ENCODE assay signal across 23 cellular contexts in genomic region chr7:100061518-100062193, GRCh38. TPM values are rescaled to one million over a fixed set of nuclear protein-coding genes. Genes with fewer than 3 reads are reported as not detected.
A peak's percentile ranks its signal among the peaks of the same experiment; 100 is the strongest.
DNase-seq lines count a peak whose midpoint lies in the region; ATAC-seq and TF ChIP-seq lines count a peak whose summit lies in the region.
"Had no signal": no experiment of that assay in that cellular context is flagged by ENCODE, and none has a peak within 500 bp of the region (broad histone marks: within the 10 kb centered on the region; RNA-seq: fewer than 3 reads in every experiment).

No MANE protein-coding gene starts in this region.

- peak overlapping the region; percentile 30 for H2AK9ac ChIP-seq in IMR-90 (replicated peaks; ENCODE audit: low read depth, low read length, poor library complexity)

- no peak overlapping the region for H2BK20ac ChIP-seq in IMR-90 (ENCODE audit: low read depth, low read length)

- WGBS in IMR-90 (ENCODE audit: extremely low coverage in 2 of 2, insufficient read length in 1 of 2), 2 experiments = 100% methylated on average over 1 of the region's 11 CpGs; no CpG with 5 or more reads in 1 of the 2 experiments
- no CpG with 5 or more reads among the region's 11 CpGs for WGBS in neuronal stem cell (ENCODE audit: extremely low coverage in 2 of 2, insufficient read length in 2 of 2, insufficient replicate concordance in 1 of 2), 2 donors
- WGBS in esophagus squamous epithelium, 2 donors = 91 to 92% methylated on average over 11 of the region's 11 CpGs

- H3K4me2 ChIP-seq in IMR-90 (ENCODE audit: low read depth, low read length) (no peak overlapping the region), neuronal stem cell (ENCODE audit: insufficient read depth, low read length, poor library complexity, severe bottlenecking) (no peak overlapping the region), PC-3 (ENCODE audit: low read length) (no peak overlapping the region)
- H3K4me2 ChIP-seq: KMS-11, SK-N-SH had no signal

- peaks cover 4 to 5% of the 10 kb centered on the region in 2 experiments; a peak in 2 of 4 replicates for H3K79me1 ChIP-seq in IMR-90 (ENCODE audit: low read depth in 1 of 2, low read length in 2 of 2)
- H3K79me1 ChIP-seq in neuronal stem cell (ENCODE audit: low read depth, low read length) = no peaks in the 10 kb centered on the region

- H2BK15ac ChIP-seq in IMR-90 (ENCODE audit: low read depth, low read length) (no peak overlapping the region), neuronal stem cell (ENCODE audit: low read length) (no peak overlapping the region)

- TF ChIP-seq POLR2A in IMR-90 (IDR thresholded peaks at IDR 0.05; ENCODE audit: low read depth, low read length) (no peak), esophagus squamous epithelium (IDR thresholded peaks at IDR 0.05) (no peak)

- DNase-seq in CMK (ENCODE audit: low read depth) (peak; percentile 55), IMR-90 (no peak), neuronal stem cell (ENCODE audit: low spot score) (no peak), PC-3 (no peak), esophagus squamous epithelium (lab: John Stamatoyannopoulos, UW) (no peak)
- DNase-seq in central memory CD8-positive, alpha-beta T cell (ENCODE audit: low spot score in 2 of 2) = no peak
- no peak for DNase-seq in activated CD8-positive, alpha-beta memory T cell treated with anti-CD3 and anti-CD28 coated beads, Interleukin-2, amount 10 ng/mL, durations not matched to agents 7 days and 5 days
- DNase-seq: Calu3; CD4-positive, CD25-positive, alpha-beta regulatory T cell; DMS79; GOT3; MG63; NCI-H1092; NCI-H146; NCI-H2081; NCI-H510A; NCI-H82; Peyer's patch; Right ventricle myocardium superior; SK-N-SH had no signal

- CTCF ChIA-PET in IMR-90 (lab: Yijun Ruan, JAX) (no interaction called here), PC-3 (lab: Charles Lee) (no interaction called here)
- CTCF ChIA-PET in activated CD8-positive, alpha-beta memory T cell treated with anti-CD3 and anti-CD28 coated beads, Interleukin-2, amount 10 ng/mL, durations not matched to agents 7 days and 5 days (lab: Charles Lee) = interaction anchor here (1.2 kb wide), 1 partner anchor 12 kb away, joined by 4 read pairs; the partner anchor contains the start of gene ZSCAN21

- H3K27me3 Mint-ChIP-seq in central memory CD8-positive, alpha-beta T cell = no peaks in the 10 kb centered on the region
- H3K27me3 Mint-ChIP-seq in activated CD8-positive, alpha-beta memory T cell treated with anti-CD3 and anti-CD28 coated beads, Interleukin-2, amount 10 ng/mL, durations not matched to agents 7 days and 5 days = no peaks in the 10 kb centered on the region
- H3K27me3 Mint-ChIP-seq: B cell; CD4-positive, CD25-positive, alpha-beta regulatory T cell had no signal

- BruUV-seq in IMR-90 (replicated peaks; lab: Mats Ljungman, UMichigan) (no TSS peak), PC-3 (replicated peaks; lab: Mats Ljungman, UMichigan) (no TSS peak)

- H4K91ac ChIP-seq in IMR-90 (ENCODE audit: insufficient read depth, low read depth, low read length) (no peak overlapping the region), neuronal stem cell (ENCODE audit: low read depth, low read length, poor library complexity) (no peak overlapping the region)

- H3K14ac ChIP-seq in IMR-90 (replicated peaks; ENCODE audit: low read depth, low read length) (no peak overlapping the region), neuronal stem cell (ENCODE audit: low read length) (no peak overlapping the region)

- H3K23ac ChIP-seq in IMR-90 (ENCODE audit: low read depth, low read length) = no peak overlapping the region
- H3K23ac ChIP-seq in neuronal stem cell (ENCODE audit: low read depth, low read length, poor library complexity) = peak overlapping the region; percentile 9

- H3K36me3 ChIP-seq in IMR-90 (ENCODE audit: control insufficient read depth, insufficient read depth, low read length) = peaks cover 48% of the 10 kb centered on the region
- H3K36me3 ChIP-seq in neuronal stem cell (replicated peaks in 1 of 2; ENCODE audit: control insufficient read depth in 2 of 2, insufficient read depth in 2 of 2, low read length in 2 of 2) = peaks cover 43 to 89% of the 10 kb centered on the region in 2 donors
- no peaks in the 10 kb centered on the region for H3K36me3 ChIP-seq in PC-3 (ENCODE audit: low read depth, low read length)
- peaks cover 6 to 88% (median 22%) of the 10 kb centered on the region in 3 donors for H3K36me3 ChIP-seq in esophagus squamous epithelium

- H2AK5ac ChIP-seq in IMR-90 (ENCODE audit: low read depth, low read length) (no peak overlapping the region), neuronal stem cell (ENCODE audit: low read depth, low read length) (no peak overlapping the region)

- no peaks in the 10 kb centered on the region for H3K9me2 ChIP-seq in PC-3 (replicated peaks; ENCODE audit: low read length)
- H3K9me2 ChIP-seq: SK-N-SH had no signal

- no peak overlapping the region for H3K9ac ChIP-seq in IMR-90 (ENCODE audit: low read depth, low read length)
- no peak overlapping the region for H3K9ac ChIP-seq in neuronal stem cell (ENCODE audit: low read depth, low read length, poor library complexity)
- no peak overlapping the region for H3K9ac ChIP-seq in PC-3 (ENCODE audit: low read length)
- H3K9ac ChIP-seq: KMS-11, SK-N-SH had no signal

- H4K8ac ChIP-seq in IMR-90 (ENCODE audit: low read depth in 2 of 2, low read length in 2 of 2) (no peak overlapping the region), neuronal stem cell (ENCODE audit: low read depth, low read length) (no peak overlapping the region)

- no peaks in the 10 kb centered on the region for H3K27me3 ChIP-seq in IMR-90 (ENCODE audit: control insufficient read depth, insufficient read depth, low read length)
- H3K27me3 ChIP-seq in neuronal stem cell (ENCODE audit: control insufficient read depth in 3 of 3, insufficient read depth in 3 of 3, low read depth in 1 of 3, low read length in 3 of 3) = no peaks in the 10 kb centered on the region
- no peaks in the 10 kb centered on the region for H3K27me3 ChIP-seq in PC-3 (ENCODE audit: low read length)
- H3K27me3 ChIP-seq in esophagus squamous epithelium = no peaks in the 10 kb centered on the region
- H3K27me3 ChIP-seq: MG63, Peyer's patch had no signal

- H3K36me3 Mint-ChIP-seq in central memory CD8-positive, alpha-beta T cell (ENCODE audit: insufficient read depth) = peaks cover 11% of the 10 kb centered on the region
- peaks cover 23% of the 10 kb centered on the region for H3K36me3 Mint-ChIP-seq in activated CD8-positive, alpha-beta memory T cell treated with anti-CD3 and anti-CD28 coated beads, Interleukin-2, amount 10 ng/mL, durations not matched to agents 7 days and 5 days

- H4K5ac ChIP-seq in IMR-90 (ENCODE audit: low read depth, low read length) = no peak overlapping the region

- H2AFZ ChIP-seq in IMR-90 (replicated peaks; ENCODE audit: low read length, poor library complexity) (no peak overlapping the region), neuronal stem cell (ENCODE audit: low read length) (no peak overlapping the region), PC-3 (ENCODE audit: low read length) (no peak overlapping the region)

- no peak overlapping the region for H3K4me3 Mint-ChIP-seq in central memory CD8-positive, alpha-beta T cell
- no peak overlapping the region for H3K4me3 Mint-ChIP-seq in activated CD8-positive, alpha-beta memory T cell treated with anti-CD3 and anti-CD28 coated beads, Interleukin-2, amount 10 ng/mL, durations not matched to agents 7 days and 5 days
- H3K4me3 Mint-ChIP-seq: B cell; CD4-positive, CD25-positive, alpha-beta regulatory T cell had no signal

- H3K79me2 ChIP-seq in PC-3 (ENCODE audit: low read length) = no peaks in the 10 kb centered on the region

- H3K9me3 ChIP-seq in IMR-90 (ENCODE audit: control insufficient read depth, insufficient read depth, low read length) (peaks cover 4% of the 10 kb centered on the region), neuronal stem cell (replicated peaks in 1 of 2; ENCODE audit: control insufficient read depth in 2 of 2, insufficient read depth in 1 of 2, low read depth in 1 of 2, low read length in 2 of 2) (peaks cover 0 to 3% of the 10 kb centered on the region in 2 donors), PC-3 (ENCODE audit: low read length) (no peaks in the 10 kb centered on the region), esophagus squamous epithelium (no peaks in the 10 kb centered on the region)
- H3K9me3 ChIP-seq: MG63, Peyer's patch, SK-N-SH had no signal

- intact Hi-C loops in IMR-90 (cut with micrococcal nuclease) (no loop called here), PC-3 (cut with micrococcal nuclease) (no loop called here), esophagus squamous epithelium (cut with DNase I) (loop anchor here (10.0 kb wide), 1 partner anchor 137 kb away; the partner anchor contains the start of gene GJC3)

- H3K4me1 ChIP-seq in IMR-90 (ENCODE audit: control insufficient read depth, insufficient read depth, low read length) (peaks cover 2% of the 10 kb centered on the region; the same call in 1 of the 2 replicates), neuronal stem cell (ENCODE audit: control insufficient read depth in 2 of 2, insufficient read depth in 1 of 2, low read depth in 1 of 2, low read length in 2 of 2) (no peaks in the 10 kb centered on the region), PC-3 (ENCODE audit: insufficient read depth, low read length) (no peaks in the 10 kb centered on the region), esophagus squamous epithelium (peaks cover 0 to 8% (median 0%) of the 10 kb centered on the region in 3 donors)

- H4K20me1 ChIP-seq in IMR-90 (ENCODE audit: insufficient read depth, low read length) (no peaks in the 10 kb centered on the region), PC-3 (ENCODE audit: low read length) (no peaks in the 10 kb centered on the region)

- no peak for TF ChIP-seq RAD21 in IMR-90 (IDR thresholded peaks at IDR 0.05; ENCODE audit: low read length)

- no peak overlapping the region for H2BK12ac ChIP-seq in neuronal stem cell (ENCODE audit: low read length)

- H3K9me1 ChIP-seq in IMR-90 (ENCODE audit: insufficient read depth, low read length) = 0 out of 2 replicates have a peak, but pooled peaks cover 3% of the 10 kb centered on the region

- H3F3A ChIP-seq in PC-3 (ENCODE audit: low read length, unreplicated experiment) = no peaks in the 10 kb centered on the region

- ATAC-seq in IMR-90 (ENCODE audit: low read depth) (no peak), PC-3 (no peak)
- ATAC-seq in central memory CD8-positive, alpha-beta T cell (replicated peaks; ENCODE audit: extremely low read depth, poor library complexity, severe bottlenecking) = no peak
- no peak for ATAC-seq in activated CD8-positive, alpha-beta memory T cell treated with anti-CD3 and anti-CD28 coated beads, Interleukin-2, amount 10 ng/mL, durations not matched to agents 7 days and 5 days
- ATAC-seq: GM12878 had no signal

- in situ Hi-C loops in IMR-90 (cut with MboI; ENCODE audit: low sequenced_read_pairs) = no loop called here

- dilution Hi-C loops in IMR-90 (cut with HindIII; ENCODE audit: low sequenced_read_pairs, unreplicated experiment) = no loop called here

- POLR2A ChIA-PET in IMR-90 (lab: Charles Lee; ENCODE audit: unreplicated experiment) (no interaction called here), PC-3 (lab: Charles Lee; ENCODE audit: unreplicated experiment) (no interaction called here)

- H3K4me3 ChIP-seq in IMR-90 (ENCODE audit: insufficient read depth, low read depth, low read length) (no peak overlapping the region), neuronal stem cell (ENCODE audit: low read length in 2 of 2) (no peak overlapping the region), PC-3 (ENCODE audit: low read length) (no peak overlapping the region), esophagus squamous epithelium (no peak overlapping the region)
- H3K4me3 ChIP-seq: GM12878, MG63, Peyer's patch had no signal

- H2BK120ac ChIP-seq in IMR-90 (ENCODE audit: low read depth, low read length) = no peak overlapping the region
- H2BK120ac ChIP-seq in neuronal stem cell (ENCODE audit: low read depth, low read length) = no peak overlapping the region

- H2BK5ac ChIP-seq in IMR-90 (ENCODE audit: low read depth, low read length, poor library complexity, severe bottlenecking) = no peak overlapping the region
- no peak overlapping the region for H2BK5ac ChIP-seq in neuronal stem cell (ENCODE audit: low read length)

- H3K4ac ChIP-seq in IMR-90 (ENCODE audit: low read depth, low read length) (no peak overlapping the region), neuronal stem cell (ENCODE audit: low read length) (no peak overlapping the region)

- no peaks in the 10 kb centered on the region for H3K9me3 Mint-ChIP-seq in central memory CD8-positive, alpha-beta T cell
- H3K9me3 Mint-ChIP-seq in activated CD8-positive, alpha-beta memory T cell treated with anti-CD3 and anti-CD28 coated beads, Interleukin-2, amount 10 ng/mL, durations not matched to agents 7 days and 5 days (ENCODE audit: low read depth) = no peaks in the 10 kb centered on the region
- H3K9me3 Mint-ChIP-seq: CD4-positive, CD25-positive, alpha-beta regulatory T cell had no signal

- H3K56ac ChIP-seq in IMR-90 (ENCODE audit: extremely low read depth, insufficient read depth, low read length) = no peak overlapping the region

- H3K27ac Mint-ChIP-seq in central memory CD8-positive, alpha-beta T cell (ENCODE audit: low read depth) = peak overlapping the region; percentile 32
- H3K27ac Mint-ChIP-seq in activated CD8-positive, alpha-beta memory T cell treated with anti-CD3 and anti-CD28 coated beads, Interleukin-2, amount 10 ng/mL, durations not matched to agents 7 days and 5 days = no peak overlapping the region
- H3K27ac Mint-ChIP-seq: B cell; CD4-positive, CD25-positive, alpha-beta regulatory T cell had no signal

- H3K18ac ChIP-seq in IMR-90 (ENCODE audit: low read depth, low read length) (no peak overlapping the region), neuronal stem cell (ENCODE audit: low read length) (no peak overlapping the region)

- H3K4me1 Mint-ChIP-seq in central memory CD8-positive, alpha-beta T cell = no peaks in the 10 kb centered on the region
- H3K4me1 Mint-ChIP-seq in activated CD8-positive, alpha-beta memory T cell treated with anti-CD3 and anti-CD28 coated beads, Interleukin-2, amount 10 ng/mL, durations not matched to agents 7 days and 5 days = no peaks in the 10 kb centered on the region
- H3K4me1 Mint-ChIP-seq: CD4-positive, CD25-positive, alpha-beta regulatory T cell had no signal

- TF ChIP-seq CTCF in IMR-90 (conservative IDR thresholded peaks at IDR 0.05; ENCODE audit: low read depth, low read length) = no peak
- TF ChIP-seq CTCF in PC-3 (conservative IDR thresholded peaks at IDR 0.05; ENCODE audit: low read depth, low read length) = no peak
- no peak for TF ChIP-seq CTCF in esophagus squamous epithelium (IDR thresholded peaks at IDR 0.05)

- H3K27ac ChIP-seq in IMR-90 (ENCODE audit: insufficient read depth, low read length) = no peak overlapping the region
- no peak overlapping the region for H3K27ac ChIP-seq in neuronal stem cell (replicated peaks; ENCODE audit: low read length)
- H3K27ac ChIP-seq in PC-3 (ENCODE audit: low read length) = no peak overlapping the region
- H3K27ac ChIP-seq in esophagus squamous epithelium = no peak overlapping the region
- H3K27ac ChIP-seq: KMS-11, Peyer's patch had no signal

RNA-seq across cellular contexts. Expression of gene ZSCAN21, which starts 12.1 kb away (rescaled TPM):
- total RNA-seq in IMR-90 (2012; rRNA removed) = 13.1 and 13.3 TPM in 2 replicates
- polyA plus RNA-seq in IMR-90 (2012; rRNA removed) = 10.8 and 11.5 TPM in 2 replicates
- 4.9 and 6.1 TPM in 2 replicates for polyA plus RNA-seq in IMR-90 (2012; cell fraction: cytosol; rRNA removed)
- 5.6 and 14.0 TPM in 2 replicates for polyA plus RNA-seq in IMR-90 (2012; cell fraction: nucleus; rRNA removed; ENCODE audit: low replicate concordance)
- 16.3 TPM for polyA plus RNA-seq in neuronal stem cell (2013, experiment 1 of 2)
- 16.5 TPM for polyA plus RNA-seq in neuronal stem cell (2013, experiment 2 of 2)
- total RNA-seq in PC-3 (2014; rRNA removed) = 4.7 and 7.3 TPM in 2 replicates
- total RNA-seq in esophagus squamous epithelium = 10 to 100 TPM in 1 of 4 donors, 1 to 10 TPM in 3; 3.7 to 12.0 (median 8.0) TPM
- total RNA-seq in activated CD8-positive, alpha-beta memory T cell treated with anti-CD3 and anti-CD28 coated beads, Interleukin-2, amount 10 ng/mL, durations not matched to agents 7 days and 5 days = 1 to 10 TPM; 5.6 to 7.9 TPM

RNA-seq across cellular contexts. Expression of gene ZNF3, which starts 19.9 kb away (rescaled TPM):
- total RNA-seq in IMR-90 (2012; rRNA removed) = 30.8 and 33.1 TPM in 2 replicates
- 20.4 and 24.8 TPM in 2 replicates for polyA plus RNA-seq in IMR-90 (2012; rRNA removed)
- 4.7 and 6.3 TPM in 2 replicates for polyA plus RNA-seq in IMR-90 (2012; cell fraction: cytosol; rRNA removed)
- polyA plus RNA-seq in IMR-90 (2012; cell fraction: nucleus; rRNA removed; ENCODE audit: low replicate concordance) = 55.3 and 172 TPM in 2 replicates
- polyA plus RNA-seq in neuronal stem cell (2013, experiment 1 of 2) = 57.7 TPM
- 59.6 TPM for polyA plus RNA-seq in neuronal stem cell (2013, experiment 2 of 2)
- total RNA-seq in PC-3 (2014; rRNA removed) = 16.5 and 18.0 TPM in 2 replicates
- total RNA-seq in esophagus squamous epithelium = 10 to 100 TPM; 10.5 to 22.3 (median 12.2) TPM
- 10 to 100 TPM; 21.2 to 24.1 TPM for total RNA-seq in activated CD8-positive, alpha-beta memory T cell treated with anti-CD3 and anti-CD28 coated beads, Interleukin-2, amount 10 ng/mL, durations not matched to agents 7 days and 5 days

RNA-seq across cellular contexts. Expression of gene COPS6, which starts 27.1 kb away (rescaled TPM):
- total RNA-seq in IMR-90 (2012; rRNA removed) (158 and 185 TPM in 2 replicates), PC-3 (2014; rRNA removed) (95.7 and 110 TPM in 2 replicates), esophagus squamous epithelium (10 to 100 TPM; 50.6 to 68.0 (median 62.2) TPM)
- polyA plus RNA-seq in IMR-90 (2012; rRNA removed) = 303 and 325 TPM in 2 replicates
- polyA plus RNA-seq in IMR-90 (2012; cell fraction: cytosol; rRNA removed) = 189 and 197 TPM in 2 replicates
- polyA plus RNA-seq in IMR-90 (2012; cell fraction: nucleus; rRNA removed; ENCODE audit: low replicate concordance) = 146 and 159 TPM in 2 replicates
- 104 TPM for polyA plus RNA-seq in neuronal stem cell (2013, experiment 1 of 2)
- polyA plus RNA-seq in neuronal stem cell (2013, experiment 2 of 2) = 102 TPM
- 10 to 100 TPM; 81.2 to 90.8 TPM for total RNA-seq in activated CD8-positive, alpha-beta memory T cell treated with anti-CD3 and anti-CD28 coated beads, Interleukin-2, amount 10 ng/mL, durations not matched to agents 7 days and 5 days

RNA-seq across cellular contexts. Expression of gene MCM7, which starts 39.5 kb away (rescaled TPM):
- total RNA-seq in IMR-90 (2012; rRNA removed) (130 and 137 TPM in 2 replicates), PC-3 (2014; rRNA removed) (208 and 226 TPM in 2 replicates), esophagus squamous epithelium (10 to 100 TPM; 31.8 to 67.3 (median 63.1) TPM)
- polyA plus RNA-seq in IMR-90 (2012; rRNA removed) = 104 and 119 TPM in 2 replicates
- 47.2 and 71.0 TPM in 2 replicates for polyA plus RNA-seq in IMR-90 (2012; cell fraction: cytosol; rRNA removed)
- polyA plus RNA-seq in IMR-90 (2012; cell fraction: nucleus; rRNA removed; ENCODE audit: low replicate concordance) = 196 and 287 TPM in 2 replicates
- polyA plus RNA-seq in neuronal stem cell (2013, experiment 1 of 2) = 218 TPM
- 219 TPM for polyA plus RNA-seq in neuronal stem cell (2013, experiment 2 of 2)
- total RNA-seq in activated CD8-positive, alpha-beta memory T cell treated with anti-CD3 and anti-CD28 coated beads, Interleukin-2, amount 10 ng/mL, durations not matched to agents 7 days and 5 days = 100 to 1,000 TPM; 405 to 409 TPM

RNA-seq across cellular contexts. Expression of gene AP4M1, which starts 39.8 kb away (rescaled TPM):
- total RNA-seq in IMR-90 (2012; rRNA removed) (18.6 and 21.1 TPM in 2 replicates), PC-3 (2014; rRNA removed) (17.9 and 23.9 TPM in 2 replicates), esophagus squamous epithelium (10 to 100 TPM in 2 of 4 donors, 1 to 10 TPM in 2; 8.1 to 26.1 (median 9.9) TPM)
- polyA plus RNA-seq in IMR-90 (2012; rRNA removed) = 20.5 and 21.4 TPM in 2 replicates
- 17.7 and 24.6 TPM in 2 replicates for polyA plus RNA-seq in IMR-90 (2012; cell fraction: cytosol; rRNA removed)
- 52.6 and 55.7 TPM in 2 replicates for polyA plus RNA-seq in IMR-90 (2012; cell fraction: nucleus; rRNA removed; ENCODE audit: low replicate concordance)
- 10.7 TPM for polyA plus RNA-seq in neuronal stem cell (2013, experiment 1 of 2)
- polyA plus RNA-seq in neuronal stem cell (2013, experiment 2 of 2) = 10.2 TPM
- total RNA-seq in activated CD8-positive, alpha-beta memory T cell treated with anti-CD3 and anti-CD28 coated beads, Interleukin-2, amount 10 ng/mL, durations not matched to agents 7 days and 5 days = 10 to 100 TPM in 1 of 2 experiments, 1 to 10 TPM in 1; 9.9 to 10.6 TPM
